Comparison of ENCODE assay signal across 6 cellular contexts in the genomic region with DNA sequence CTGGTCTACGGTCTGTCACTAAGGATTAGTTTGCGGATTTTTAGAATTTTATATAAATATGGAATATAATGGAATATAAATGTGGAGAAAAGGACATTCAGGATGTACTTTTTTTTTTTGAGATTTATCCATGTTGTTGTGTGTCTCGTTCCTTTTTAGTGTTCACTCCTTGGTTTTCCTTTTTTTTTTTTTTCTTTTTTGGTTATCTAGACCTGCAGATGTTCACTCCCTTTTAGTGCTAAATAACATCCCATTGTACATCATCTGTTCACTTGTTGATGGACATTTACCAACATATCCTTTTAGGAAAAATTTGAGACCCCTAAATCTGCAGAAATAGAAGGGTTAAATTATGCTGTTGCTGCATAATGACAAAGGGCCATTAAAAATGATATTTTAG.
"Had no signal": no experiment of that assay in that cellular context is flagged by ENCODE, and none has a peak within 500 bp of the region (broad histone marks: within the 10 kb centered on the region; RNA-seq: fewer than 3 reads in every experiment).

No MANE protein-coding gene starts in this region.

- ATAC-seq: HepG2 had no signal

- DNase-seq: IMR-90, KBM-7, KG1 had no signal

- FAIRE-seq: HepG2, HTR-8/SVneo had no signal

- H3K27ac ChIP-seq: HL-60 had no signal
